In genomic region chr9:123036886-123037540, GRCh38 we compare ENCODE assay signal across 18 cellular contexts. TPM values are rescaled to one million over a fixed set of nuclear protein-coding genes. Genes with fewer than 3 reads are reported as not detected.
DNase-seq lines count a peak whose midpoint lies in the region; ATAC-seq, FAIRE-seq and TF ChIP-seq lines count a peak whose summit lies in the region.
"Had no signal": no experiment of that assay in that cellular context is flagged by ENCODE, and none has a peak within 500 bp of the region (broad histone marks: within the 10 kb centered on the region; RNA-seq: fewer than 3 reads in every experiment).

No MANE protein-coding gene starts in this region.

- no peak overlapping the region for H2AFZ ChIP-seq in MM.1S (ENCODE audit: low read length)

- DNase-seq in SK-N-MC (ENCODE audit: low read depth, low spot score) (no peak), dorsolateral prefrontal cortex (no peak), stromal cell of bone marrow (ENCODE audit: low read depth) (peak; percentile 30), DMS153 treated with DMSO at 0.1 percent for 48 hours (lab: John Stamatoyannopoulos, UW; ENCODE audit: unreplicated experiment) (no peak), EL (no peak), MM.1S (no peak)
- DNase-seq: anterior cingulate cortex, Caco-2, Karpas-422, NCI-H1417, NCI-H2171 treated with DMSO at 0.1 percent for 48 hours, NCI-H82 had no signal

- TF ChIP-seq CTCF in dorsolateral prefrontal cortex (IDR thresholded peaks at IDR 0.05 in 54 of 56, conservative IDR thresholded peaks at IDR 0.05 in 2 of 56; ENCODE audit: low read depth in 1 of 56, partially characterized antibody in 56 of 56) (no peak), MM.1S (IDR thresholded peaks at IDR 0.05; ENCODE audit: low read length) (no peak)

- FAIRE-seq in islet of Langerhans (lab: Jason Lieb, UNC) = peak; percentile 73

- ATAC-seq in GM21515 (IDR thresholded peaks at IDR 0.05; ENCODE audit: unreplicated experiment) = no peak
- ATAC-seq: activated T-helper 17 cell treated with anti-CD3 and anti-CD28 coated beads, Interleukin-2, amount 50 U/mL, for 72 hours; HCT116; natural killer cell treated with Interleukin-12 subunit alpha and Interleukin-12 subunit beta and Interleukin-15 and Interleukin-18, amount 100 ng/mL, for 72 hours had no signal

- H3K27ac ChIP-seq in SK-N-MC = peak overlapping the region; percentile 69; the same call in 1 of the 2 replicates
- H3K27ac ChIP-seq in dorsolateral prefrontal cortex = peak overlapping the region in 48 of 59 donors; percentile 2 to 89 (median 59)
- H3K27ac ChIP-seq in MM.1S (ENCODE audit: low read length) = no peak overlapping the region

- H3K9me3 ChIP-seq in SK-N-MC (ENCODE audit: low read depth, low read length) (no peaks in the 10 kb centered on the region), MM.1S (replicated peaks; ENCODE audit: insufficient read depth, low read length) (no peaks in the 10 kb centered on the region)
- H3K9me3 ChIP-seq: Caco-2 had no signal

- H3K9ac ChIP-seq in SK-N-MC (ENCODE audit: insufficient read length) (no peak overlapping the region), MM.1S (ENCODE audit: low read length) (no peak overlapping the region)

- H3K4me3 ChIP-seq in SK-N-MC (no peak overlapping the region), dorsolateral prefrontal cortex (peak overlapping the region in 51 of 59 donors; percentile 2 to 67 (median 52)), MM.1S (ENCODE audit: low read length) (no peak overlapping the region)
- H3K4me3 ChIP-seq: lung had no signal

- no peaks in the 10 kb centered on the region for H3K79me2 ChIP-seq in MM.1S (ENCODE audit: low read length)

- no peak overlapping the region for H3K4me2 ChIP-seq in MM.1S (ENCODE audit: low read depth, low read length)

- H3K9me2 ChIP-seq in MM.1S (replicated peaks; ENCODE audit: insufficient read depth, low read length) = no peaks in the 10 kb centered on the region

- intact Hi-C loops in dorsolateral prefrontal cortex (cut with DNase I) = no loop called here

- H3K27me3 ChIP-seq in dorsolateral prefrontal cortex (no peaks in the 10 kb centered on the region), MM.1S (replicated peaks; ENCODE audit: insufficient read depth, low read length) (no peaks in the 10 kb centered on the region)

- H3F3A ChIP-seq in MM.1S (ENCODE audit: insufficient read depth, low read length) = no peaks in the 10 kb centered on the region

- no peaks in the 10 kb centered on the region for H4K20me1 ChIP-seq in MM.1S (ENCODE audit: insufficient read depth, low read length)

- H3K36me3 ChIP-seq in SK-N-MC (ENCODE audit: insufficient read depth, low read length) (peaks cover 56% of the 10 kb centered on the region), MM.1S (replicated peaks; ENCODE audit: insufficient read depth, low read length) (no peaks in the 10 kb centered on the region; the same call in 1 of the 2 replicates)

- no peaks in the 10 kb centered on the region for H3K4me1 ChIP-seq in MM.1S (ENCODE audit: low read length)
- H3K4me1 ChIP-seq: Caco-2 had no signal

RNA-seq across cellular contexts. Expression of gene GPR21, which starts 3.5 kb away (rescaled TPM):
- 10 to 100 TPM in 69 of 120 experiments, 1 to 10 TPM in 50, not detected in 1; 1.7 to 28.5 (median 11.2) TPM for total RNA-seq in dorsolateral prefrontal cortex

Comparison
In these comparisons a context has a peak if more than half of its experiments do, and no peak if none do; other contexts are left out.
1. H3K4me3 ChIP-seq: peak in dorsolateral prefrontal cortex (51 of 59); none in SK-N-MC (single experiment) and MM.1S (single experiment).